Comparison of ENCODE assay signal across 8 cellular contexts in the genomic region with DNA sequence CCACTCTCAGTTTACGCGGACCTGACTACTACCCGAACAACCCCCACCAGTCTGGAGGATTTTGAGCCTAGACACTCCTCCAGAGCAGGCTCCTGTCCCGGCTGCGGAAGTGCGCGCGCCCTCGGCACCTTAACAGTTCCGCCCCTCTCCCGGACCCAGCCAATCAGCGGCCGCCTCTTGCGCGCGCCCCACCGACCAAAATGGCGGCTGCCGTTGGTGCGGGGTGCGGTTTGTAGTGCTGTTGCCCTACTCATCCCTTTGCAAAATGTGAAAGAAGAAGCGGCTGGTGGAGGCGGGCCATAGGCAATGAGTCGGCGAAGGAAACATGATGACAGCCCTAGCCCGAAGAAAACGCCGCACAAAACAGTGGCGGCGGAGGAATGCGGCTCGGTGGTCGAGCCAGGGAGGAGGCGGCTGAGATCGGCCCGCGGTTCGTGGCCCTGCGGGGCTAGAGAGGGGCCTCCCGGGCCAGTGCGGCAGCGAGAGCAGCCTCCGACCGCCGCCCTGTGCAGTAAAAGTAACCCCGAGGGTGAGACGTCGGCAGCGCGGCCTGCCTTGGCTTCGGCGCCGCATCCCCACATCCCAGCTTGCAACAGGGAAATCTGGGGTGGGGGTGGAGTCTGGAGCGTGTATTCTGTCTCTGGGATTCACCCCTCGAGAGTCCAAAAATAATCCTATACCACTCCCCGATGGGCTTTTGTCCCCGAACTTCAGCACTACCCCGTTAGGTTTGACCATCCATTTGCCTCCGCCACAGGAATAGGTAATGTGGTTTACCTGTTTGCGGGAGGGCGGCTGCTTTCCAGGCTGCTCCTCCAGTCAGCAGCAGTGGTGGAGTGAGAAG. TPM values are rescaled to one million over a fixed set of nuclear protein-coding genes. Genes with fewer than 3 reads are reported as not detected.
DNase-seq lines count a peak whose midpoint lies in the region; ATAC-seq and TF ChIP-seq lines count a peak whose summit lies in the region.

ETAA1 (plus strand) TSS at position 191 of the 844 bp plus-strand sequence; CDS start at position 307, 116 bp downstream.

- peak within 1 kb of the TSS; percentile 96 for H3K9ac ChIP-seq in BLaER1

- no peaks in the 10 kb centered on the region for H3K27me3 ChIP-seq in BLaER1
- no peaks in the 10 kb centered on the region for H3K27me3 ChIP-seq in left lung

- intact Hi-C loops in left lung (cut with DNase I) = no loop called here

- no peaks in the 10 kb centered on the region for H3K9me3 ChIP-seq in BLaER1
- H3K9me3 ChIP-seq in left lung = no peaks in the 10 kb centered on the region

- no peaks in the 10 kb centered on the region for H3K36me3 ChIP-seq in BLaER1
- H3K36me3 ChIP-seq in left lung = no peaks in the 10 kb centered on the region

- peak within 1 kb of the TSS; percentile 88 for H3K4me2 ChIP-seq in BLaER1

- H3K27ac ChIP-seq in BLaER1 (peak within 1 kb of the TSS; percentile 97), left lung (peak within 1 kb of the TSS; percentile 95 to 99)

- H4K20me1 ChIP-seq in BLaER1 = no peaks in the 10 kb centered on the region

- ATAC-seq in GM19328 (IDR thresholded peaks at IDR 0.05; ENCODE audit: unreplicated experiment) (peak; percentile 100), HG03520 (IDR thresholded peaks at IDR 0.05; ENCODE audit: unreplicated experiment) (peak; percentile 100), left lung (peak; percentile 99)

- DNase-seq in NCI-H748 treated with DMSO at 0.1 percent for 48 hours (lab: John Stamatoyannopoulos, UW) (peak; percentile 57), dermis blood vessel endothelial cell (peak; percentile 96), left lung (peak; percentile 94 to 97)
- DNase-seq in activated CD4-positive, alpha-beta T cell treated with anti-CD3 and anti-CD28 coated beads, Interleukin-2, amount 50 U/mL, for 48 hours = peak; percentile 92
- peak; percentile 87 to 89 for DNase-seq in stimulated activated CD4-positive, alpha-beta T cell treated with anti-CD3 and anti-CD28 coated beads, Interleukin-2, amount 100 ng/mL, for 48 hours

- TF ChIP-seq CTCF in left lung (IDR thresholded peaks at IDR 0.05) = no peak

- H3K4me3 ChIP-seq in BLaER1 (peak within 1 kb of the TSS; percentile 96), left lung (peak within 1 kb of the TSS; percentile 75 to 87)

- H3K4me1 ChIP-seq in BLaER1 (peaks cover 24% of the 10 kb centered on the region), left lung (peaks cover 19 to 28% of the 10 kb centered on the region in 2 donors)

RNA-seq across cellular contexts. Expression of gene ETAA1, which starts in this region (rescaled TPM):
- total RNA-seq in dermis blood vessel endothelial cell = 19.1 and 22.7 TPM in 2 replicates
- 10 to 100 TPM; 11.8 to 12.7 TPM for total RNA-seq in left lung

Comparison
In these comparisons a context has a peak if more than half of its experiments do, and no peak if none do; other contexts are left out.
1. Peak in every context shown above with its lines: DNase-seq, ATAC-seq, H3K4me3 ChIP-seq and H3K27ac ChIP-seq.